ENCODE assay signal across 20 cellular contexts in genomic region chr10:128990986-128991385, GRCh38.
DNase-seq lines count a peak whose midpoint lies in the region; FAIRE-seq and TF ChIP-seq lines count a peak whose summit lies in the region.
"Had no signal": no experiment of that assay in that cellular context is flagged by ENCODE, and none has a peak within 500 bp of the region (broad histone marks: within the 10 kb centered on the region; RNA-seq: fewer than 3 reads in every experiment).

No MANE protein-coding gene starts in this region.

- no peak overlapping the region for H2BK5ac ChIP-seq in H1 (ENCODE audit: low read depth, low read length)

- no peak overlapping the region for H3K56ac ChIP-seq in H1 (replicated peaks; ENCODE audit: insufficient read length, low read depth, low read length)

- intact Hi-C loops in posterior vena cava (cut with DNase I) = no loop called here
- intact Hi-C loops in prostate gland (cut with DNase I) = no loop called here

- H4K91ac ChIP-seq in H1 (replicated peaks; ENCODE audit: insufficient read length, low read length) = no peak overlapping the region

- no peaks in the 10 kb centered on the region for H3K23me2 ChIP-seq in H1 (ENCODE audit: low read depth, low read length)

- TF ChIP-seq RAD21 in H1 (IDR thresholded peaks at IDR 0.05 in 1 of 2, conservative IDR thresholded peaks at IDR 0.05 in 1 of 2; ENCODE audit: low read depth in 2 of 2, low read length in 2 of 2) = no peak

- TF ChIP-seq POLR2A in H1 (IDR thresholded peaks at IDR 0.05; ENCODE audit: control extremely low read depth in 1 of 2, low read depth in 2 of 2, low read length in 2 of 2) (no peak), prostate gland (IDR thresholded peaks at IDR 0.05) (no peak)

- H4K8ac ChIP-seq in H1 (ENCODE audit: extremely low read depth, insufficient read depth, low read length) = peak overlapping the region; percentile 36; the same call in 1 of the 2 replicates

- no peaks in the 10 kb centered on the region for H3K4me1 Mint-ChIP-seq in T-helper 2 cell treated with Interferon-gamma antibody and Interleukin-4, amounts not matched to agents 5 μg/mL and 100 μg/mL, for 36 hours (ENCODE audit: low read depth)
- H3K4me1 Mint-ChIP-seq: B cell; CD4-positive, CD25-positive, alpha-beta regulatory T cell; CD8-positive, alpha-beta memory T cell; IgD-negative memory B cell had no signal

- no peaks in the 10 kb centered on the region for H4K20me1 ChIP-seq in H1 (replicated peaks in 1 of 2; ENCODE audit: control insufficient read depth in 1 of 2, insufficient read depth in 2 of 2, low read length in 2 of 2)
- H4K20me1 ChIP-seq: BLaER1 treated with 17β-estradiol and CSF1 and Interleukin-3, amounts not matched to agents 10 nM and 100 nM had no signal

- H3K23ac ChIP-seq in H1 (ENCODE audit: insufficient read length) = no peak overlapping the region

- no peak overlapping the region for H2AK5ac ChIP-seq in H1 (ENCODE audit: low read depth, low read length)

- H3K9me3 ChIP-seq in H1 (ENCODE audit: insufficient read depth in 2 of 2, low read depth in 1 of 2, low read length in 1 of 2) (no peaks in the 10 kb centered on the region), prostate gland (no peaks in the 10 kb centered on the region)

- H3K36me3 Mint-ChIP-seq in T-helper 2 cell treated with Interferon-gamma antibody and Interleukin-4, amounts not matched to agents 5 μg/mL and 100 μg/mL, for 36 hours (ENCODE audit: low read depth) = no peaks in the 10 kb centered on the region
- H3K36me3 Mint-ChIP-seq: CD4-positive, CD25-positive, alpha-beta regulatory T cell; CD8-positive, alpha-beta memory T cell; IgD-negative memory B cell had no signal

- no peak overlapping the region for H3K27ac Mint-ChIP-seq in T-helper 2 cell treated with Interferon-gamma antibody and Interleukin-4, amounts not matched to agents 5 μg/mL and 100 μg/mL, for 36 hours
- H3K27ac Mint-ChIP-seq: B cell; CD8-positive, alpha-beta memory T cell; IgD-negative memory B cell had no signal

- no peak overlapping the region for H4K5ac ChIP-seq in H1 (ENCODE audit: insufficient read length, low read depth, low read length)

- no peaks in the 10 kb centered on the region for H3K79me1 ChIP-seq in H1 (ENCODE audit: low read depth, low read length)

- H3K36me3 ChIP-seq in H1 (ENCODE audit: control insufficient read depth in 2 of 4, insufficient read depth in 4 of 4, low read length in 3 of 4) = no peaks in the 10 kb centered on the region
- no peaks in the 10 kb centered on the region for H3K36me3 ChIP-seq in prostate gland
- H3K36me3 ChIP-seq: BLaER1 treated with 17β-estradiol and CSF1 and Interleukin-3, amounts not matched to agents 10 nM and 100 nM had no signal

- H3K4me3 Mint-ChIP-seq in T-helper 2 cell treated with Interferon-gamma antibody and Interleukin-4, amounts not matched to agents 5 μg/mL and 100 μg/mL, for 36 hours = no peak overlapping the region
- H3K4me3 Mint-ChIP-seq: B cell; CD4-positive, CD25-positive, alpha-beta regulatory T cell; CD8-positive, alpha-beta memory T cell; IgD-negative memory B cell had no signal

- CTCF ChIA-PET in H1 (lab: Charles Lee; ENCODE audit: partially characterized antibody) = interaction anchor here (1.5 kb wide), 1 partner anchor 14 kb away, joined by 3 read pairs; no protein-coding TSS in a partner anchor

- no peak overlapping the region for H2BK20ac ChIP-seq in H1 (ENCODE audit: low read length)

- H3K27me3 Mint-ChIP-seq in T-helper 2 cell treated with Interferon-gamma antibody and Interleukin-4, amounts not matched to agents 5 μg/mL and 100 μg/mL, for 36 hours (ENCODE audit: low read depth) = no peaks in the 10 kb centered on the region
- H3K27me3 Mint-ChIP-seq: B cell; CD4-positive, CD25-positive, alpha-beta regulatory T cell had no signal

- H2BK120ac ChIP-seq in H1 (replicated peaks; ENCODE audit: low read depth, low read length) = no peak overlapping the region

- H3K18ac ChIP-seq in H1 (ENCODE audit: extremely low read depth, low read length) = no peak overlapping the region

- WGBS in H1 (ENCODE audit: extremely low coverage in 1 of 2, insufficient coverage in 1 of 2, insufficient read length in 1 of 2, insufficient replicate concordance in 2 of 2, low coverage in 1 of 2, low lambda C conversion rate in 2 of 2, missing lambda C conversion rate in 1 of 2), 2 experiments = 95% methylated on average over 17 of the region's 17 CpGs; no CpG with 5 or more reads in 1 of the 2 experiments
- 94% methylated on average over 17 of the region's 17 CpGs for WGBS in prostate gland

- H3K4me2 ChIP-seq in H1 (ENCODE audit: insufficient read depth in 1 of 2, low read depth in 2 of 2, low read length in 2 of 2) = no peak overlapping the region
- H3K4me2 ChIP-seq: BLaER1 treated with 17β-estradiol and CSF1 and Interleukin-3, amounts not matched to agents 10 nM and 100 nM had no signal

- no peak for TF ChIP-seq CTCF in H1 (IDR thresholded peaks at IDR 0.05; ENCODE audit: control extremely low read depth in 1 of 3, insufficient read depth in 1 of 3, low read depth in 1 of 3, low read length in 3 of 3)
- TF ChIP-seq CTCF in prostate gland (IDR thresholded peaks at IDR 0.05) = no peak

- H3K27ac ChIP-seq in H1 (ENCODE audit: low read depth, low read length) (no peak overlapping the region), prostate gland (no peak overlapping the region)
- H3K27ac ChIP-seq: BLaER1 treated with 17β-estradiol and CSF1 and Interleukin-3, amounts not matched to agents 10 nM and 100 nM; GM23248 had no signal

- H3K9ac ChIP-seq in H1 (replicated peaks in 1 of 4; ENCODE audit: extremely low read depth in 1 of 4, low read depth in 3 of 4, low read length in 3 of 4) = no peak overlapping the region
- H3K9ac ChIP-seq: BLaER1 treated with 17β-estradiol and CSF1 and Interleukin-3, amounts not matched to agents 10 nM and 100 nM; GM23248 had no signal

- TF ChIP-seq EP300 in H1 (IDR thresholded peaks at IDR 0.05; ENCODE audit: borderline replicate concordance in 1 of 2, low read depth in 2 of 2, low read length in 2 of 2) = no peak

- H2AFZ ChIP-seq in H1 (ENCODE audit: low read length) = peak overlapping the region; percentile 85; the same call in 1 of the 2 replicates
- H2AFZ ChIP-seq: GM23248 had no signal

- FAIRE-seq in H1 (lab: Jason Lieb, UNC) = no peak
- FAIRE-seq: D721Med, GM12892, GM18507, H54, HepG2 had no signal

- H3K27me3 ChIP-seq in H1 (replicated peaks in 1 of 4; ENCODE audit: control insufficient read depth in 3 of 4, extremely low read depth in 1 of 4, insufficient read depth in 3 of 4, low read length in 3 of 4) (no peaks in the 10 kb centered on the region), prostate gland (replicated peaks; ENCODE audit: insufficient read depth) (no peaks in the 10 kb centered on the region)
- H3K27me3 ChIP-seq: BLaER1 treated with 17β-estradiol and CSF1 and Interleukin-3, amounts not matched to agents 10 nM and 100 nM had no signal

- no peak overlapping the region for H2BK15ac ChIP-seq in H1 (ENCODE audit: low read length)

- H3K4me1 ChIP-seq in H1 (replicated peaks in 1 of 4; ENCODE audit: control insufficient read depth in 3 of 4, insufficient read depth in 4 of 4, low read length in 3 of 4) (peaks cover 0 to 6% (median 0%) of the 10 kb centered on the region in 4 experiments; a peak in 1 of 7 replicates), prostate gland (replicated peaks) (no peaks in the 10 kb centered on the region)

- H3K4me3 ChIP-seq in H1 (ENCODE audit: extremely low read depth in 1 of 4, insufficient read depth in 2 of 4, low read depth in 3 of 4, low read length in 4 of 4) = no peak overlapping the region
- H3K4me3 ChIP-seq in prostate gland = no peak overlapping the region
- H3K4me3 ChIP-seq: BLaER1 treated with 17β-estradiol and CSF1 and Interleukin-3, amounts not matched to agents 10 nM and 100 nM; GM23248 had no signal

- H3K4ac ChIP-seq in H1 (replicated peaks; ENCODE audit: insufficient read length, low read depth, low read length) = no peak overlapping the region

- POLR2A ChIA-PET in H1 (lab: Charles Lee; ENCODE audit: partially characterized antibody) = no interaction called here

- no peaks in the 10 kb centered on the region for H3K9me3 Mint-ChIP-seq in T-helper 2 cell treated with Interferon-gamma antibody and Interleukin-4, amounts not matched to agents 5 μg/mL and 100 μg/mL, for 36 hours
- H3K9me3 Mint-ChIP-seq: CD4-positive, CD25-positive, alpha-beta regulatory T cell; IgD-negative memory B cell had no signal

- DNase-seq in NCI-H526 (lab: John Stamatoyannopoulos, UW) = peak; percentile 25 to 79
- DNase-seq in H1 (ENCODE audit: low read depth in 1 of 2, low spot score in 2 of 2) = no peak
- peak; percentile 59 for DNase-seq in posterior vena cava (ENCODE audit: low spot score)
- DNase-seq in T-helper 2 cell treated with Interferon-gamma antibody and Interleukin-4, amounts not matched to agents 5 μg/mL and 100 μg/mL, for 36 hours (ENCODE audit: low spot score) = no peak
- DNase-seq in prostate gland (ENCODE audit: low spot score) = no peak
- no peak for DNase-seq in superior temporal gyrus (ENCODE audit: extremely low spot score)
- DNase-seq: CD4-positive, CD25-positive, alpha-beta regulatory T cell; CD8-positive, alpha-beta memory T cell; COR-L47; GDM1; GM23248; HCEC 1CT had no signal

- H3K79me2 ChIP-seq in H1 (ENCODE audit: control insufficient read depth in 1 of 2, insufficient read depth in 2 of 2, low read length in 2 of 2) = no peaks in the 10 kb centered on the region

- H3K14ac ChIP-seq in H1 (ENCODE audit: insufficient read length) = no peak overlapping the region

- no peak overlapping the region for H2BK12ac ChIP-seq in H1 (ENCODE audit: low read depth, low read length)

TF ChIP-seq in H1, 55 proteins besides CTCF, POLR2A, EP300 and RAD21:
- TF ChIP-seq, protein P1, sequence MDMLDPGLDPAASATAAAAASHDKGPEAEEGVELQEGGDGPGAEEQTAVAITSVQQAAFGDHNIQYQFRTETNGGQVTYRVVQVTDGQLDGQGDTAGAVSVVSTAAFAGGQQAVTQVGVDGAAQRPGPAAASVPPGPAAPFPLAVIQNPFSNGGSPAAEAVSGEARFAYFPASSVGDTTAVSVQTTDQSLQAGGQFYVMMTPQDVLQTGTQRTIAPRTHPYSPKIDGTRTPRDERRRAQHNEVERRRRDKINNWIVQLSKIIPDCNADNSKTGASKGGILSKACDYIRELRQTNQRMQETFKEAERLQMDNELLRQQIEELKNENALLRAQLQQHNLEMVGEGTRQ (IDR thresholded peaks at IDR 0.05; ENCODE audit: low read length) = no peak
- no peak for TF ChIP-seq GABPA (IDR thresholded peaks at IDR 0.05; ENCODE audit: borderline replicate concordance, insufficient read depth, low read length)

Comparison
In these comparisons a context has a peak if more than half of its experiments do, and no peak if none do; other contexts are left out.
1. DNase-seq: peak in NCI-H526 (2 of 2) and posterior vena cava (single experiment); none in H1 (0 of 2), T-helper 2 cell treated with Interferon-gamma antibody and Interleukin-4, amounts not matched to agents 5 μg/mL and 100 μg/mL, for 36 hours (single experiment), prostate gland (single experiment) and superior temporal gyrus (single experiment).